25 cellular contexts compared by ENCODE assay signal in the genomic region with DNA sequence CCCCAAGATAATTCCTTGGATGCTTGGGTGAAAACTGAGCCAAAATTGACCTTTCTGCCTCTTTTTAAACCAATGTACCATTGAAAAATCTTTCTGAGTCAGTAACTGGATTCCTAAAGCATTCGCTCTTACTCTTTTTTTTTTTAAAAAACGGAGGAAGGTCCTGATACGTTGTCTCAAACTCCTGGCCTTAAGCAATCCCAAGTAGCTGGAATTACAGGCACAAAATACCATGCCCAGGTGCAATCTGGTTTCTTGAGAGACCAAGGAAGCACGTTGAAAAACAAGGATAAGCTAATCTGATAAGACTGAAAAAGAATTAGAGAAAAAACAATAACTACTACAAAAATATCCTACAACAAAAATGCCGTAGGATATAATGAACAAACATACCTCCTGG.
DNase-seq lines count a peak whose midpoint lies in the region; ATAC-seq, FAIRE-seq and TF ChIP-seq lines count a peak whose summit lies in the region.
"Had no signal": no experiment of that assay in that cellular context is flagged by ENCODE, and none has a peak within 500 bp of the region (broad histone marks: within the 10 kb centered on the region; RNA-seq: fewer than 3 reads in every experiment).

No MANE protein-coding gene starts in this region.

- no peak overlapping the region for H3K27ac Mint-ChIP-seq in astrocyte (ENCODE audit: unreplicated experiment)
- H3K27ac Mint-ChIP-seq: CD14-positive monocyte; CD4-positive, alpha-beta T cell; CD8-positive, alpha-beta memory T cell had no signal

- no peaks in the 10 kb centered on the region for H3K27me3 ChIP-seq in astrocyte (ENCODE audit: insufficient read depth, low read length)
- no peaks in the 10 kb centered on the region for H3K27me3 ChIP-seq in osteoblast (ENCODE audit: insufficient read depth, low read length)
- H3K27me3 ChIP-seq: BE2C; BLaER1 treated with 17β-estradiol and CSF1 and Interleukin-3, amounts not matched to agents 10 nM and 100 nM had no signal

- H3K36me3 ChIP-seq in astrocyte (ENCODE audit: insufficient read depth, low read length) = peaks cover 2% of the 10 kb centered on the region
- no peaks in the 10 kb centered on the region for H3K36me3 ChIP-seq in osteoblast (ENCODE audit: insufficient read depth, low read length)
- H3K36me3 ChIP-seq: BE2C had no signal

- H3K4me2 ChIP-seq in A549 = no peak overlapping the region
- H3K4me2 ChIP-seq in astrocyte (ENCODE audit: low read length) = no peak overlapping the region
- no peak overlapping the region for H3K4me2 ChIP-seq in osteoblast (ENCODE audit: insufficient read depth, low read length)
- H3K4me2 ChIP-seq: BLaER1 treated with 17β-estradiol and CSF1 and Interleukin-3, amounts not matched to agents 10 nM and 100 nM had no signal

- WGBS in A549 (ENCODE audit: missing lambda C conversion rate) = 84% methylated on average over 5 of the region's 5 CpGs

- H3K9me3 Mint-ChIP-seq in astrocyte (ENCODE audit: unreplicated experiment) = no peaks in the 10 kb centered on the region
- H3K9me3 Mint-ChIP-seq: CD14-positive monocyte; CD4-positive, alpha-beta T cell; CD8-positive, alpha-beta memory T cell had no signal

- no peak for ATAC-seq in A549
- no peak for ATAC-seq in GM19023 (IDR thresholded peaks at IDR 0.05; ENCODE audit: unreplicated experiment)

- DNase-seq in A549 (ENCODE audit: low read depth in 1 of 2, low spot score in 1 of 2) = no peak
- peak; percentile 37 for DNase-seq in astrocyte (ENCODE audit: low read depth)
- DNase-seq in osteoblast (ENCODE audit: insufficient read length, low spot score, missing footprints) = peak; percentile 32
- DNase-seq in NCI-H2081 (lab: John Stamatoyannopoulos, UW) = no peak
- DNase-seq in activated CD4-positive, alpha-beta T cell treated with anti-CD3 and anti-CD28 coated beads, Interleukin-2, amount 50 U/mL, for 1 hour = no peak
- DNase-seq: ACHN; AML-193; BE2C; CD4-positive, alpha-beta T cell; CD8-positive, alpha-beta memory T cell; DMS 273 treated with DMSO at 0.1 percent for 48 hours; DMS79; GF-D8; GM23248; H7; HCEC 1CT had no signal

- peaks cover 11% of the 10 kb centered on the region for H3K4me1 Mint-ChIP-seq in astrocyte (ENCODE audit: low read depth, unreplicated experiment)
- H3K4me1 Mint-ChIP-seq: CD8-positive, alpha-beta memory T cell had no signal

- no peaks in the 10 kb centered on the region for H3K9me3 ChIP-seq in A549
- H3K9me3 ChIP-seq in astrocyte (ENCODE audit: insufficient read depth, low read depth, low read length) = no peaks in the 10 kb centered on the region
- H3K9me3 ChIP-seq in osteoblast (ENCODE audit: low read depth, low read length) = no peaks in the 10 kb centered on the region
- H3K9me3 ChIP-seq: BE2C had no signal

- TF ChIP-seq CTCF in A549 (IDR thresholded peaks at IDR 0.05) = no peak
- TF ChIP-seq CTCF in astrocyte (IDR thresholded peaks at IDR 0.05; ENCODE audit: insufficient read depth, low read depth, low read length) = no peak
- no peak for TF ChIP-seq CTCF in osteoblast (IDR thresholded peaks at IDR 0.05; ENCODE audit: extremely low read depth, low read depth, low read length)

- FAIRE-seq in A549 (lab: Jason Lieb, UNC) = peak; percentile 73
- no peak for FAIRE-seq in astrocyte (lab: Jason Lieb, UNC)
- FAIRE-seq: A204.1, D721Med, GM12891, GM18507, H1 had no signal

- TF ChIP-seq RAD21 in A549 (conservative IDR thresholded peaks at IDR 0.05 in 1 of 2, IDR thresholded peaks at IDR 0.05 in 1 of 2) = no peak

- H3K27ac ChIP-seq in A549 = no peak overlapping the region
- H3K27ac ChIP-seq in astrocyte (ENCODE audit: low read depth, low read length) = no peak overlapping the region
- no peak overlapping the region for H3K27ac ChIP-seq in osteoblast (ENCODE audit: low read depth, low read length)
- H3K27ac ChIP-seq: 22Rv1; BLaER1 treated with 17β-estradiol and CSF1 and Interleukin-3, amounts not matched to agents 10 nM and 100 nM; GM23248 had no signal

- H2AFZ ChIP-seq in astrocyte (ENCODE audit: low read depth, low read length) (no peak overlapping the region), osteoblast (ENCODE audit: low read length) (no peak overlapping the region)
- H2AFZ ChIP-seq: GM23248 had no signal

- peaks cover 18% of the 10 kb centered on the region for H3K36me3 Mint-ChIP-seq in astrocyte (ENCODE audit: low read depth, unreplicated experiment)

- H3K4me3 ChIP-seq in A549 (no peak overlapping the region), astrocyte (ENCODE audit: insufficient read depth, low read depth, low read length) (no peak overlapping the region), osteoblast (ENCODE audit: insufficient read depth, low read length) (no peak overlapping the region)
- H3K4me3 ChIP-seq: BLaER1 treated with 17β-estradiol and CSF1 and Interleukin-3, amounts not matched to agents 10 nM and 100 nM; GM23248 had no signal

- POLR2A ChIA-PET in A549 (lab: Yijun Ruan, JAX) = no interaction called here

- TF ChIP-seq POLR2A in A549 (IDR thresholded peaks at IDR 0.05; ENCODE audit: low read length) = no peak

- no peaks in the 10 kb centered on the region for H3K4me1 ChIP-seq in A549
- H3K4me1 ChIP-seq in astrocyte (ENCODE audit: insufficient read depth, low read length) = no peaks in the 10 kb centered on the region
- H3K4me1 ChIP-seq in osteoblast (ENCODE audit: insufficient read depth, low read length) = no peaks in the 10 kb centered on the region
- H3K4me1 ChIP-seq: BE2C had no signal

- TF ChIP-seq EP300 in A549 (IDR thresholded peaks at IDR 0.05) = no peak

- H4K20me1 ChIP-seq in astrocyte (ENCODE audit: insufficient read depth, low read length) = no peaks in the 10 kb centered on the region
- no peaks in the 10 kb centered on the region for H4K20me1 ChIP-seq in osteoblast (ENCODE audit: insufficient read depth, low read length)
- H4K20me1 ChIP-seq: BLaER1 treated with 17β-estradiol and CSF1 and Interleukin-3, amounts not matched to agents 10 nM and 100 nM had no signal

- CTCF ChIA-PET in A549 (lab: Yijun Ruan, JAX) = interaction anchor here (2.9 to 4.0 kb wide), 2 partner anchors 15 to 154 kb away, joined by 10 to 16 read pairs; no protein-coding TSS in a partner anchor

- H3K27me3 Mint-ChIP-seq in astrocyte (ENCODE audit: low read depth, unreplicated experiment) = no peaks in the 10 kb centered on the region
- H3K27me3 Mint-ChIP-seq: CD4-positive, alpha-beta T cell had no signal

- H3K79me2 ChIP-seq in astrocyte (ENCODE audit: insufficient read depth, low read length) = no peaks in the 10 kb centered on the region
- no peaks in the 10 kb centered on the region for H3K79me2 ChIP-seq in osteoblast (ENCODE audit: insufficient read depth, low read length)

- H3K4me3 Mint-ChIP-seq in astrocyte (ENCODE audit: unreplicated experiment) = no peak overlapping the region
- H3K4me3 Mint-ChIP-seq: CD14-positive monocyte; CD4-positive, alpha-beta T cell; CD8-positive, alpha-beta memory T cell had no signal

- no peak overlapping the region for H3K9ac ChIP-seq in astrocyte (ENCODE audit: low read length)
- H3K9ac ChIP-seq: BLaER1 treated with 17β-estradiol and CSF1 and Interleukin-3, amounts not matched to agents 10 nM and 100 nM; GM23248 had no signal

TF ChIP-seq in A549, 52 proteins besides CTCF, POLR2A, EP300 and RAD21:
- TF ChIP-seq, protein P1, sequence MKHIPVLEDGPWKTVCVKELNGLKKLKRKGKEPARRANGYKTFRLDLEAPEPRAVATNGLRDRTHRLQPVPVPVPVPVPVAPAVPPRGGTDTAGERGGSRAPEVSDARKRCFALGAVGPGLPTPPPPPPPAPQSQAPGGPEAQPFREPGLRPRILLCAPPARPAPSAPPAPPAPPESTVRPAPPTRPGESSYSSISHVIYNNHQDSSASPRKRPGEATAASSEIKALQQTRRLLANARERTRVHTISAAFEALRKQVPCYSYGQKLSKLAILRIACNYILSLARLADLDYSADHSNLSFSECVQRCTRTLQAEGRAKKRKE (CRISPR knock-in tag; IDR thresholded peaks at IDR 0.05; ENCODE audit: low read depth) = no peak
- no peak for TF ChIP-seq POLR2AphosphoS2 (conservative IDR thresholded peaks at IDR 0.05; ENCODE audit: low read length)
- no peak for TF ChIP-seq ZFP36 (IDR thresholded peaks at IDR 0.05; ENCODE audit: borderline replicate concordance, partially characterized antibody)

Comparison
In these comparisons a context has a peak if more than half of its experiments do, and no peak if none do; other contexts are left out.
1. DNase-seq: peak in astrocyte (single experiment) and osteoblast (single experiment); none in A549 (0 of 2), NCI-H2081 (0 of 2) and activated CD4-positive, alpha-beta T cell treated with anti-CD3 and anti-CD28 coated beads, Interleukin-2, amount 50 U/mL, for 1 hour (single experiment).